1 cellular context compared by ENCODE assay signal in genomic region chr13:30125422-30126073, GRCh38.
A peak's percentile ranks its signal among the peaks of the same experiment; 100 is the strongest.
TF ChIP-seq lines count a peak whose summit lies in the region.

No MANE protein-coding gene starts in this region.

TF ChIP-seq in HepG2, 621 proteins besides CTCF, POLR2A, EP300 and RAD21 (continued from another document):
- TF ChIP-seq ZNF646 (CRISPR knock-in tag; IDR thresholded peaks at IDR 0.05) (0 out of 2 replicates have a peak, but pooled peaks have one; percentile 47), THRA (CRISPR knock-in tag; IDR thresholded peaks at IDR 0.05; ENCODE audit: borderline replicate concordance) (no peak)
